In genomic region chr7:137835486-137836112, GRCh38 we compare ENCODE assay signal across 27 cellular contexts. TPM values are rescaled to one million over a fixed set of nuclear protein-coding genes. Genes with fewer than 3 reads are reported as not detected.
"Had no signal": no experiment of that assay in that cellular context is flagged by ENCODE, and none has a peak within 500 bp of the region (broad histone marks: within the 10 kb centered on the region; RNA-seq: fewer than 3 reads in every experiment).

No MANE protein-coding gene starts in this region.

- H3K27ac Mint-ChIP-seq: activated B cell treated with CpG ODN at 0.5 μM for 24 hours; activated CD4-positive, alpha-beta memory T cell treated with anti-CD3 and anti-CD28 coated beads for 36 hours; activated naive CD8-positive, alpha-beta T cell treated with anti-CD3 and anti-CD28 coated beads, Interleukin-2, amount 10 ng/mL, durations not matched to agents 7 days and 5 days; activated T-helper 17 cell treated with anti-CD3 and anti-CD28 coated beads, Interleukin-2, amount 50 U/mL, for 72 hours; progenitor cell of endocrine pancreas; stimulated activated effector memory CD8-positive, alpha-beta T cell treated with anti-CD3 and anti-CD28 coated beads, Interleukin-12 subunit alpha, Interleukin-12 subunit beta, amount 100 ng/mL, for 72 hours; T-cell had no signal

- H3K36me3 ChIP-seq: breast epithelium, heart left ventricle, left lung, stomach, upper lobe of right lung had no signal

- H3K27ac ChIP-seq: breast epithelium, epithelial cell of prostate, heart left ventricle, left lung, skin epidermis, stomach, upper lobe of right lung had no signal

- FAIRE-seq: kidney had no signal

- H3K4me1 Mint-ChIP-seq: activated B cell treated with CpG ODN at 0.5 μM for 24 hours; activated naive CD8-positive, alpha-beta T cell treated with anti-CD3 and anti-CD28 coated beads, Interleukin-2, amount 10 ng/mL, durations not matched to agents 7 days and 5 days; activated T-helper 17 cell treated with anti-CD3 and anti-CD28 coated beads, Interleukin-2, amount 50 U/mL, for 72 hours; stimulated activated effector memory CD8-positive, alpha-beta T cell treated with anti-CD3 and anti-CD28 coated beads, Interleukin-12 subunit alpha, Interleukin-12 subunit beta, amount 100 ng/mL, for 72 hours; T-cell had no signal

- H3K4me1 ChIP-seq: breast epithelium, heart left ventricle, left lung, stomach, upper lobe of right lung had no signal

- H3K4me3 ChIP-seq: breast epithelium, dorsolateral prefrontal cortex, heart left ventricle, left lung, skin epidermis, stomach, upper lobe of right lung had no signal

- H3K36me3 Mint-ChIP-seq: activated CD4-positive, alpha-beta memory T cell treated with anti-CD3 and anti-CD28 coated beads for 36 hours; activated naive CD8-positive, alpha-beta T cell treated with anti-CD3 and anti-CD28 coated beads, Interleukin-2, amount 10 ng/mL, durations not matched to agents 7 days and 5 days; stimulated activated effector memory CD8-positive, alpha-beta T cell treated with anti-CD3 and anti-CD28 coated beads, Interleukin-12 subunit alpha, Interleukin-12 subunit beta, amount 100 ng/mL, for 72 hours; T-cell had no signal

- H3K4me3 Mint-ChIP-seq: activated B cell treated with CpG ODN at 0.5 μM for 24 hours; activated CD4-positive, alpha-beta memory T cell treated with anti-CD3 and anti-CD28 coated beads for 36 hours; activated naive CD8-positive, alpha-beta T cell treated with anti-CD3 and anti-CD28 coated beads, Interleukin-2, amount 10 ng/mL, durations not matched to agents 7 days and 5 days; activated T-helper 17 cell treated with anti-CD3 and anti-CD28 coated beads, Interleukin-2, amount 50 U/mL, for 72 hours; neural crest cell; stimulated activated effector memory CD8-positive, alpha-beta T cell treated with anti-CD3 and anti-CD28 coated beads, Interleukin-12 subunit alpha, Interleukin-12 subunit beta, amount 100 ng/mL, for 72 hours; T-cell had no signal

- ATAC-seq: activated T-helper 17 cell treated with anti-CD3 and anti-CD28 coated beads, Interleukin-2, amount 50 U/mL, for 72 hours; heart left ventricle; left lung; SK-N-SH treated with all-trans-retinoic acid at 6 μM for 48 hours; stimulated activated effector memory CD8-positive, alpha-beta T cell treated with anti-CD3 and anti-CD28 coated beads, Interleukin-12 subunit alpha, Interleukin-12 subunit beta, amount 100 ng/mL, for 72 hours; T-cell; upper lobe of right lung had no signal

- H3K9me3 Mint-ChIP-seq: activated T-helper 17 cell treated with anti-CD3 and anti-CD28 coated beads, Interleukin-2, amount 50 U/mL, for 72 hours had no signal

- DNase-seq: activated B cell treated with CpG ODN at 0.5 μM for 24 hours; activated CD4-positive, alpha-beta memory T cell treated with anti-CD3 and anti-CD28 coated beads for 36 hours; activated CD4-positive, alpha-beta T cell treated with anti-CD3 and anti-CD28 coated beads for 4 hours; activated naive CD4-positive, alpha-beta T cell treated with Interleukin-2 at 50 U/mL for 16 hours; activated naive CD8-positive, alpha-beta T cell treated with anti-CD3 and anti-CD28 coated beads, Interleukin-2, amount 10 ng/mL, durations not matched to agents 7 days and 5 days; activated T-cell treated with anti-CD3 and anti-CD28 coated beads for 4 hours; amygdala; cerebellar nuclear complex; dorsolateral prefrontal cortex; foreskin melanocyte; heart left ventricle; kidney; left lung; mammary epithelial cell; midbrain; stimulated activated CD4-positive, alpha-beta T cell treated with anti-CD3 and anti-CD28 coated beads, Interleukin-4, amount 100 ng/mL, for 1 hour; stomach; T-cell; upper lobe of right lung had no signal

- H3K27me3 ChIP-seq: breast epithelium, dorsolateral prefrontal cortex, heart left ventricle, left lung, stomach, upper lobe of right lung had no signal

- H3K9me3 ChIP-seq: upper lobe of right lung had no signal

RNA-seq across cellular contexts. Expression of gene DGKI, which starts 11.2 kb away (rescaled TPM):
- total RNA-seq: activated B cell treated with CpG ODN at 0.5 μM for 24 hours; activated naive CD8-positive, alpha-beta T cell treated with anti-CD3 and anti-CD28 coated beads, Interleukin-2, amount 10 ng/mL, durations not matched to agents 7 days and 5 days; T-cell had no signal
